ENCODE assay signal across 15 cellular contexts in genomic region chr2:57981369-57981768, GRCh38.
DNase-seq lines count a peak whose midpoint lies in the region; ATAC-seq and TF ChIP-seq lines count a peak whose summit lies in the region.
"Had no signal": no experiment of that assay in that cellular context is flagged by ENCODE, and none has a peak within 500 bp of the region (broad histone marks: within the 10 kb centered on the region; RNA-seq: fewer than 3 reads in every experiment).

No MANE protein-coding gene starts in this region.

- no peaks in the 10 kb centered on the region for H3K9me3 ChIP-seq in mesenchymal stem cell (ENCODE audit: control insufficient read depth, low read length)
- H3K9me3 ChIP-seq in aorta (ENCODE audit: control insufficient read depth, low read length), result no peaks in the 10 kb centered on the region
- H3K9me3 ChIP-seq: neutrophil had no signal

- H3K27ac ChIP-seq in mesenchymal stem cell (ENCODE audit: low read length, poor library complexity, severe bottlenecking) (no peak overlapping the region), aorta (ENCODE audit: low read depth in 1 of 2, low read length in 2 of 2) (no peak overlapping the region)
- H3K27ac ChIP-seq: neutrophil had no signal

- no peak overlapping the region for H2BK12ac ChIP-seq in mesenchymal stem cell (ENCODE audit: low read length in 2 of 2)

- no peak for TF ChIP-seq CTCF in AG09309 (IDR thresholded peaks at IDR 0.05; ENCODE audit: control insufficient read depth, insufficient read depth, low read depth, low read length, missing control alignments)

- H3K4me3 ChIP-seq in AG09309 (ENCODE audit: control insufficient read depth, low read depth, low read length) (no peak overlapping the region), mesenchymal stem cell (ENCODE audit: insufficient read depth in 1 of 2, low read depth in 1 of 2, low read length in 2 of 2) (peak overlapping the region in 1 of 2 experiments; percentile 1), aorta (ENCODE audit: low read length in 2 of 2) (no peak overlapping the region)

- H2AK5ac ChIP-seq in mesenchymal stem cell (ENCODE audit: low read length, severe bottlenecking), result no peak overlapping the region

- WGBS in mesenchymal stem cell, result no CpG with 5 or more reads among the region's 1 CpG
- 7 to 9% methylated on average over 1 of the region's 1 CpG for WGBS in aorta, 2 donors

- H3K4me2 ChIP-seq in mesenchymal stem cell (ENCODE audit: low read length, poor library complexity, severe bottlenecking), result no peak overlapping the region

- no peak overlapping the region for H3K4ac ChIP-seq in mesenchymal stem cell (ENCODE audit: low read depth in 1 of 2, low read length in 2 of 2)

- H2BK5ac ChIP-seq in mesenchymal stem cell (ENCODE audit: low read depth, low read length, poor library complexity, severe bottlenecking), result no peak overlapping the region

- no peak overlapping the region for H3K14ac ChIP-seq in mesenchymal stem cell (ENCODE audit: low read length in 2 of 2)

- ATAC-seq in aorta (ENCODE audit: low FRiP score), result no peak

- no peak overlapping the region for H2AFZ ChIP-seq in mesenchymal stem cell (ENCODE audit: low read depth, low read length)

- H3K9ac ChIP-seq in mesenchymal stem cell (ENCODE audit: low read length), result peak overlapping the region; percentile 34

- H3K4me1 ChIP-seq in mesenchymal stem cell (ENCODE audit: control insufficient read depth, insufficient read depth, low read depth, low read length) (no peaks in the 10 kb centered on the region), aorta (ENCODE audit: control insufficient read depth in 1 of 2, insufficient read depth in 2 of 2, low read length in 2 of 2) (no peaks in the 10 kb centered on the region)

- no peaks in the 10 kb centered on the region for H3K27me3 ChIP-seq in mesenchymal stem cell (ENCODE audit: control insufficient read depth in 1 of 2, insufficient read depth in 1 of 2, low read length in 2 of 2)
- no peaks in the 10 kb centered on the region for H3K27me3 ChIP-seq in aorta (ENCODE audit: control insufficient read depth in 1 of 2, insufficient read depth in 2 of 2, low read length in 1 of 2)
- H3K27me3 ChIP-seq: neutrophil had no signal

- H4K8ac ChIP-seq in mesenchymal stem cell (ENCODE audit: low read length), result no peak overlapping the region

- H4K91ac ChIP-seq in mesenchymal stem cell (ENCODE audit: low read length), result no peak overlapping the region

- DNase-seq in AG09309 (ENCODE audit: low read depth), result peak; percentile 80
- peak; percentile 87 for DNase-seq in HT1080 (ENCODE audit: low read depth)
- DNase-seq in brain pericyte (ENCODE audit: low read depth, low spot score), result peak; percentile 65
- no peak for DNase-seq in mesenchymal stem cell
- no peak for DNase-seq in activated effector memory CD4-positive, alpha-beta T cell treated with Interleukin-2 at 50 U/mL for 16 hours
- DNase-seq in aorta, result no peak
- no peak for DNase-seq in Ammon's horn (ENCODE audit: low spot score)
- no peak for DNase-seq in NCI-H2171 treated with DMSO at 0.1 percent for 48 hours (lab: John Stamatoyannopoulos, UW)
- DNase-seq: activated CD4-positive, CD25-positive, alpha-beta regulatory T cell treated with anti-CD3 and anti-CD28 coated beads, Interleukin-2, amount 50 U/mL, for 72 hours; activated T-cell treated with anti-CD3 and anti-CD28 coated beads, Interleukin-2, amount 50 U/mL, for 1 hour; amygdala; C1 segment of cervical spinal cord; Kasumi-1; SW 1271 had no signal

- no peak overlapping the region for H3K23ac ChIP-seq in mesenchymal stem cell (ENCODE audit: low read length in 2 of 2)

- H3K18ac ChIP-seq in mesenchymal stem cell (ENCODE audit: low read depth in 1 of 2, low read length in 2 of 2), result no peak overlapping the region

- H3K36me3 ChIP-seq in mesenchymal stem cell (ENCODE audit: control insufficient read depth in 1 of 2, insufficient read depth in 2 of 2, low read depth in 1 of 2, low read length in 2 of 2) (no peaks in the 10 kb centered on the region), aorta (ENCODE audit: control insufficient read depth in 1 of 2, insufficient read depth in 2 of 2, low read length in 1 of 2) (no peaks in the 10 kb centered on the region)
- H3K36me3 ChIP-seq: neutrophil had no signal

- no peak overlapping the region for H2BK15ac ChIP-seq in mesenchymal stem cell (ENCODE audit: low read depth, poor library complexity, severe bottlenecking)

- H2BK120ac ChIP-seq in mesenchymal stem cell (ENCODE audit: low read depth, low read length), result no peak overlapping the region

- H3K79me1 ChIP-seq in mesenchymal stem cell (replicated peaks; ENCODE audit: low read length, poor library complexity, severe bottlenecking), result no peaks in the 10 kb centered on the region

- intact Hi-C loops in aorta (cut with DNase I), result no loop called here

Comparison
In these comparisons a context has a peak if more than half of its experiments do, and no peak if none do; other contexts are left out.
1. DNase-seq: peak in AG09309 (single experiment), HT1080 (single experiment) and brain pericyte (single experiment); none in mesenchymal stem cell (single experiment), activated effector memory CD4-positive, alpha-beta T cell treated with Interleukin-2 at 50 U/mL for 16 hours (single experiment), aorta (0 of 2), Ammon's horn (single experiment) and NCI-H2171 treated with DMSO at 0.1 percent for 48 hours (single experiment).